ENCODE assay signal across 16 cellular contexts in genomic region chr2:106039634-106040033, GRCh38.
DNase-seq lines count a peak whose midpoint lies in the region; ATAC-seq, FAIRE-seq and TF ChIP-seq lines count a peak whose summit lies in the region.
"Had no signal": no experiment of that assay in that cellular context is flagged by ENCODE, and none has a peak within 500 bp of the region (broad histone marks: within the 10 kb centered on the region; RNA-seq: fewer than 3 reads in every experiment).

No MANE protein-coding gene starts in this region.

- H3K27ac ChIP-seq in thyroid gland (no peak overlapping the region), pancreas (no peak overlapping the region), PC-3 (ENCODE audit: low read length) (no peak overlapping the region)
- H3K27ac ChIP-seq: 22Rv1 had no signal

- peaks cover 14% of the 10 kb centered on the region for H3K27me3 ChIP-seq in adipocyte (replicated peaks; ENCODE audit: control insufficient read depth, insufficient read depth, low read length)
- no peaks in the 10 kb centered on the region for H3K27me3 ChIP-seq in thyroid gland
- H3K27me3 ChIP-seq in pancreas: no peaks in the 10 kb centered on the region
- no peaks in the 10 kb centered on the region for H3K27me3 ChIP-seq in PC-3 (ENCODE audit: low read length)

- TF ChIP-seq POLR2A in thyroid gland (IDR thresholded peaks at IDR 0.05): no peak

- intact Hi-C loops in thyroid gland (cut with DNase I): no loop called here
- intact Hi-C loops in pancreas (cut with DNase I): no loop called here
- intact Hi-C loops in PC-3 (cut with micrococcal nuclease): no loop called here

- CTCF ChIA-PET in PC-3 (lab: Charles Lee): no interaction called here

- 48 to 73% methylated on average over 4 of the region's 4 CpGs for WGBS in thyroid gland, 2 donors
- WGBS in pancreas, 2 donors: 88 to 91% methylated on average over 4 of the region's 4 CpGs

- no peak overlapping the region for H2AFZ ChIP-seq in PC-3 (ENCODE audit: low read length)

- H3K9ac ChIP-seq in adipocyte (ENCODE audit: low read length) (no peak overlapping the region), PC-3 (ENCODE audit: low read length) (no peak overlapping the region)

- no peak for TF ChIP-seq CTCF in thyroid gland (IDR thresholded peaks at IDR 0.05)
- no peak for TF ChIP-seq CTCF in pancreas (IDR thresholded peaks at IDR 0.05)
- TF ChIP-seq CTCF in PC-3 (conservative IDR thresholded peaks at IDR 0.05; ENCODE audit: low read depth, low read length): no peak

- H3K79me2 ChIP-seq in PC-3 (ENCODE audit: low read length): no peaks in the 10 kb centered on the region

- H3K9me3 ChIP-seq in adipocyte (ENCODE audit: control insufficient read depth, low read length) (no peaks in the 10 kb centered on the region), thyroid gland (no peaks in the 10 kb centered on the region), pancreas (no peaks in the 10 kb centered on the region), PC-3 (ENCODE audit: low read length) (no peaks in the 10 kb centered on the region)
- H3K9me3 ChIP-seq: Caco-2 had no signal

- H3K4me2 ChIP-seq in PC-3 (ENCODE audit: low read length): no peak overlapping the region

- BruUV-seq in PC-3 (replicated peaks; lab: Mats Ljungman, UMichigan): no TSS peak

- ATAC-seq in pancreas: no peak
- ATAC-seq in PC-3: no peak
- ATAC-seq in GM19397 (IDR thresholded peaks at IDR 0.05; ENCODE audit: unreplicated experiment): no peak
- ATAC-seq: CD8-positive, alpha-beta T cell had no signal

- peak; percentile 21 for DNase-seq in adipocyte (ENCODE audit: low read depth)
- DNase-seq in inferior parietal cortex (ENCODE audit: extremely low spot score): peak; percentile 7
- peak; percentile 42 for DNase-seq in mucosa of gallbladder (ENCODE audit: low spot score)
- DNase-seq in thyroid gland: peak; percentile 33 to 37
- DNase-seq in pancreas: no peak
- no peak for DNase-seq in GM19240 (ENCODE audit: insufficient read length, low spot score)
- no peak for DNase-seq in PC-3
- DNase-seq: Caco-2; CD8-positive, alpha-beta T cell; DMS53; GF-D8; HCEC 1CT; HFFc6 had no signal

- FAIRE-seq in pancreas (lab: Jason Lieb, UNC): no peak
- FAIRE-seq: GM19239 had no signal

- H3F3A ChIP-seq in PC-3 (ENCODE audit: low read length, unreplicated experiment): no peaks in the 10 kb centered on the region

- H3K9me2 ChIP-seq in PC-3 (replicated peaks; ENCODE audit: low read length): no peaks in the 10 kb centered on the region

- H4K20me1 ChIP-seq in PC-3 (ENCODE audit: low read length): no peaks in the 10 kb centered on the region

- H3K4me3 ChIP-seq in adipocyte (ENCODE audit: low read length) (no peak overlapping the region), thyroid gland (replicated peaks in 1 of 3) (no peak overlapping the region), pancreas (no peak overlapping the region), PC-3 (ENCODE audit: low read length) (no peak overlapping the region)

- peaks cover 2% of the 10 kb centered on the region for H3K4me1 ChIP-seq in adipocyte (ENCODE audit: control insufficient read depth, insufficient read depth, low read length)
- peaks cover 7 to 12% of the 10 kb centered on the region in 2 donors for H3K4me1 ChIP-seq in thyroid gland
- no peaks in the 10 kb centered on the region for H3K4me1 ChIP-seq in pancreas
- H3K4me1 ChIP-seq in PC-3 (ENCODE audit: insufficient read depth, low read length): peaks cover 3% of the 10 kb centered on the region
- H3K4me1 ChIP-seq: Caco-2 had no signal

- no peaks in the 10 kb centered on the region for H3K36me3 ChIP-seq in adipocyte (ENCODE audit: control insufficient read depth, insufficient read depth, low read length, severe bottlenecking)
- no peaks in the 10 kb centered on the region for H3K36me3 ChIP-seq in thyroid gland
- no peaks in the 10 kb centered on the region for H3K36me3 ChIP-seq in pancreas
- no peaks in the 10 kb centered on the region for H3K36me3 ChIP-seq in PC-3 (ENCODE audit: low read depth, low read length)

- POLR2A ChIA-PET in PC-3 (lab: Charles Lee; ENCODE audit: unreplicated experiment): no interaction called here

Comparison
In these comparisons a context has a peak if more than half of its experiments do, and no peak if none do; other contexts are left out.
1. DNase-seq: peak in adipocyte (single experiment), inferior parietal cortex (single experiment), mucosa of gallbladder (single experiment) and thyroid gland (2 of 2); none in pancreas (0 of 6), GM19240 (single experiment) and PC-3 (single experiment).